ENCODE assay signal across 10 cellular contexts in genomic region chr13:44219808-44220544, GRCh38.
A peak's percentile ranks its signal among the peaks of the same experiment; 100 is the strongest.
DNase-seq lines count a peak whose midpoint lies in the region; ATAC-seq, FAIRE-seq and TF ChIP-seq lines count a peak whose summit lies in the region.
"Had no signal": no experiment of that assay in that cellular context is flagged by ENCODE, and none has a peak within 500 bp of the region (broad histone marks: within the 10 kb centered on the region; RNA-seq: fewer than 3 reads in every experiment).

No MANE protein-coding gene starts in this region.

- FAIRE-seq in small intestine (lab: Jason Lieb, UNC): no peak

- peaks cover 31% of the 10 kb centered on the region for H3K4me1 ChIP-seq in osteoblast (ENCODE audit: insufficient read depth, low read length)
- peaks cover 0 to 7% of the 10 kb centered on the region in 2 donors for H3K4me1 ChIP-seq in small intestine (ENCODE audit: control insufficient read depth in 2 of 2, insufficient read depth in 1 of 2, low read depth in 1 of 2, low read length in 1 of 2)
- H3K4me1 ChIP-seq: BE2C had no signal

- WGBS in small intestine, 3 donors: 86 to 90% (median 89%) methylated on average over 11 of the region's 11 CpGs

- H4K20me1 ChIP-seq in osteoblast (ENCODE audit: insufficient read depth, low read length): no peaks in the 10 kb centered on the region

- CTCF ChIA-PET in AG04450 (lab: Charles Lee): no interaction called here

- TF ChIP-seq CTCF in AG04450 (IDR thresholded peaks at IDR 0.05; ENCODE audit: low read depth, low read length) (no peak), epithelial cell of esophagus (IDR thresholded peaks at IDR 0.05; ENCODE audit: insufficient read depth, low read depth, low read length, missing control alignments) (no peak), osteoblast (IDR thresholded peaks at IDR 0.05; ENCODE audit: extremely low read depth, low read depth, low read length) (no peak)

- no peaks in the 10 kb centered on the region for H3K79me2 ChIP-seq in osteoblast (ENCODE audit: insufficient read depth, low read length)

- DNase-seq in AG04450 (ENCODE audit: low read depth, low spot score): peak; percentile 52
- peak; percentile 67 for DNase-seq in NCI-H446 treated with DMSO at 0.1 percent for 48 hours (lab: John Stamatoyannopoulos, UW)
- peak; percentile 39 for DNase-seq in epithelial cell of esophagus (ENCODE audit: low read depth)
- DNase-seq in osteoblast (ENCODE audit: insufficient read length, low spot score, missing footprints): peak; percentile 89
- DNase-seq in KBM-7: no peak
- DNase-seq in small intestine: no peak
- DNase-seq: activated gamma-delta T cell, BE2C had no signal

- H3K9me3 ChIP-seq in AG04450 (ENCODE audit: control insufficient read depth, insufficient read depth, low read length) (no peaks in the 10 kb centered on the region), osteoblast (ENCODE audit: low read depth, low read length) (no peaks in the 10 kb centered on the region), small intestine (ENCODE audit: control insufficient read depth, low read depth) (no peaks in the 10 kb centered on the region)
- H3K9me3 ChIP-seq: BE2C had no signal

- ATAC-seq in GM18502 (IDR thresholded peaks at IDR 0.05; ENCODE audit: poor library complexity, unreplicated experiment) (no peak), HG03460 (IDR thresholded peaks at IDR 0.05; ENCODE audit: unreplicated experiment) (no peak)

- H3K27ac ChIP-seq in AG04450 (ENCODE audit: low read depth, low read length) (peak overlapping the region; percentile 47), osteoblast (ENCODE audit: low read depth, low read length) (peak overlapping the region; percentile 94), small intestine (ENCODE audit: low read depth in 1 of 2, low read length in 1 of 2) (peak overlapping the region in 1 of 2 donors; percentile 46)

- no peak overlapping the region for H2AFZ ChIP-seq in osteoblast (ENCODE audit: low read length)

- H3K4me2 ChIP-seq in osteoblast (ENCODE audit: insufficient read depth, low read length): peak overlapping the region; percentile 53

- H3K36me3 ChIP-seq in osteoblast (ENCODE audit: insufficient read depth, low read length): no peaks in the 10 kb centered on the region
- no peaks in the 10 kb centered on the region for H3K36me3 ChIP-seq in small intestine (ENCODE audit: control insufficient read depth in 2 of 2, insufficient read depth in 2 of 2, low read length in 2 of 2)
- H3K36me3 ChIP-seq: BE2C had no signal

- in situ Hi-C loops in KBM-7 (cut with MboI; ENCODE audit: low pct_unique_long_range_greater_than_20kb, low sequenced_read_pairs): no loop called here

- no peak overlapping the region for H3K4me3 ChIP-seq in AG04450 (ENCODE audit: low read depth, low read length)
- no peak overlapping the region for H3K4me3 ChIP-seq in epithelial cell of esophagus (ENCODE audit: low read length)
- H3K4me3 ChIP-seq in osteoblast (ENCODE audit: insufficient read depth, low read length): peak overlapping the region; percentile 22
- no peak overlapping the region for H3K4me3 ChIP-seq in small intestine (ENCODE audit: low read depth in 1 of 2, low read length in 2 of 2)

- POLR2A ChIA-PET in AG04450 (lab: Yijun Ruan, JAX): interaction anchor here (1.0 kb wide), 1 partner anchor 17 kb away, joined by 4 read pairs; no protein-coding TSS in a partner anchor

- no peaks in the 10 kb centered on the region for H3K27me3 ChIP-seq in AG04450 (ENCODE audit: control insufficient read depth, insufficient read depth, low read length)
- H3K27me3 ChIP-seq in osteoblast (ENCODE audit: insufficient read depth, low read length): no peaks in the 10 kb centered on the region
- no peaks in the 10 kb centered on the region for H3K27me3 ChIP-seq in small intestine (ENCODE audit: control insufficient read depth in 2 of 2, insufficient read depth in 2 of 2, low read length in 2 of 2)
- H3K27me3 ChIP-seq: BE2C had no signal

Comparison
In these comparisons a context has a peak if more than half of its experiments do, and no peak if none do; other contexts are left out.
1. DNase-seq: peak in AG04450 (single experiment), NCI-H446 treated with DMSO at 0.1 percent for 48 hours (single experiment), epithelial cell of esophagus (single experiment) and osteoblast (single experiment); none in KBM-7 (single experiment) and small intestine (single experiment).